Comparison of ENCODE assay signal across 1 cellular context in the genomic region with DNA sequence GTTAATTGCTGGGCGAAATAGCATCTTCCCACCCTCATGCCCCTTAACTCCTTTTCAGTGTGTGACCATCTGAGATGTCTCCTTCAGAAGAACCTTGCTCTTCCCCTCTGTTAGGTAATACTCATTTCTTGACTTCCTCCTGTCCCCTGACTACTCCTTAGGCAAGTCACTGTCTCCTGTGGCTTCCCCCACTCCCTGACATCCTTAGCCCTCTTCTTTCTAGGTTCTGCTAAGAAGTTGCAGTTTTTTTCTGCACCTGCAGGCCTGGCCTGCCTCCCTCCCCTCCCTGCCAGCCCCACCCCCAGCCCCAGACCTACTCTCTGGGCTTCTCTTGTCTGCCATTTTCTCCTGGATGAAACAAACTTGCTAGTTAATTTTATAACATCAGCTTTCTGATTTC.
TF ChIP-seq lines count a peak whose summit lies in the region.

No MANE protein-coding gene starts in this region.

TF ChIP-seq in K562, 482 proteins besides CTCF, POLR2A, EP300 and RAD21 (continued from another document):
- TF ChIP-seq ZNF23 (CRISPR knock-in tag; IDR thresholded peaks at IDR 0.05), result no peak
